In the genomic region with DNA sequence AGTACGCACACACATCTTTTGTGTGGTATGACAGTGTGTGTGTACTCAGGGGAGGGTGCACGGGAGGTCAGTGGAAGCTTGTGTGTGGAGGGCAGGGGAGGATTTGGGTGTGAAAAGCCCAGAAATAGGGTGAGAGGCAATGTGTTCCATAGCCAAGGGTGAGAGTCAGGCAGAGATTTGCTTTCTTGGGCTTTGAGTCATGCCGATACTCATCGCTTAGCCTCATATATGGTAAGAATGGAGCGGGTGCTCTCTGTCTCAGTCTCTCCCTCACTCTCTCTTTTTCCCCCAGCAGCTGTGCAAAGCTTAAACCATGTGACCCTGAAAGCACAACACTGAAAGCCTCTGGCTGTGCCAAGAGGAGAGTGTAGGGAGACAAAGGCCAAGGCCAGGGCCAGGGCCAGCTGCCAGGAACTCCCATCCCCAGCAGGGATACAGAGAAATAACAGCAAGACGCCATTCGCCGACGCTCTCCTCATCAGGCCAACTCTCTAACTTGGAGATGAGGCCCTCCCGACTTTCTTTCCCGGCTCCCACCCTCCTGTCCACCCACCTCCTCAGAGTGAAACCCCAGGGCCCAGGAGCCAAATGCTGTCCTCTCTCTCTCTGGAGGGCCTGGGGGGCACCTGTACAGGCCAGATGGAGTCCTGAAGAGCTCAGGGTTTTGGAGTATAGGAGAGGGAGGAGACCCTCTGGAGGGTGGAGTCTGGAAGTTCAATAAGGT, we compare ENCODE assay signal across 12 cellular contexts. TPM values are rescaled to one million over a fixed set of nuclear protein-coding genes. Genes with fewer than 3 reads are reported as not detected.
DNase-seq lines count a peak whose midpoint lies in the region; ATAC-seq and TF ChIP-seq lines count a peak whose summit lies in the region.
"Had no signal": no experiment of that assay in that cellular context is flagged by ENCODE, and none has a peak within 500 bp of the region (broad histone marks: within the 10 kb centered on the region; RNA-seq: fewer than 3 reads in every experiment).

No MANE protein-coding gene starts in this region.

- H3K27ac ChIP-seq in neural progenitor cell = no peak overlapping the region
- H3K27ac ChIP-seq: BLaER1, GM23248, VCaP had no signal

- ATAC-seq in HG02981 (IDR thresholded peaks at IDR 0.05; ENCODE audit: unreplicated experiment) = no peak

- no peaks in the 10 kb centered on the region for H3K36me3 Mint-ChIP-seq in neural progenitor cell
- H3K36me3 Mint-ChIP-seq: activated naive CD8-positive, alpha-beta T cell had no signal

- in situ Hi-C loops in GM13976 (cut with MboI; ENCODE audit: low sequenced_read_pairs, unreplicated experiment) = no loop called here

- H3K4me2 ChIP-seq in neural progenitor cell = no peak overlapping the region
- H3K4me2 ChIP-seq: BLaER1 had no signal

- H3K27ac Mint-ChIP-seq in neural progenitor cell = no peak overlapping the region
- H3K27ac Mint-ChIP-seq: activated naive CD8-positive, alpha-beta T cell had no signal

- TF ChIP-seq CTCF in fibroblast of the aortic adventitia (IDR thresholded peaks at IDR 0.05; ENCODE audit: insufficient read depth, low read length) (no peak), GM13976 (IDR thresholded peaks at IDR 0.05; ENCODE audit: borderline replicate concordance, control extremely low read depth, extremely low read depth, insufficient read depth, missing control alignments) (no peak), neural progenitor cell (IDR thresholded peaks at IDR 0.05) (no peak)

- DNase-seq in Ammon's horn (ENCODE audit: low spot score) = peak; percentile 95
- DNase-seq in NCI-H774 (lab: John Stamatoyannopoulos, UW) = peak; percentile 87
- DNase-seq in fibroblast of the aortic adventitia (ENCODE audit: low read depth) = peak; percentile 26
- DNase-seq in nucleus accumbens (lab: John Stamatoyannopoulos, UW) = peak in 55 of 56 donors; percentile 33 to 95 (median 85)
- no peak for DNase-seq in GM13976 (ENCODE audit: low spot score)
- no peak for DNase-seq in neural progenitor cell (ENCODE audit: low spot score)
- no peak for DNase-seq in NCI-H2227 (lab: John Stamatoyannopoulos, UW; ENCODE audit: unreplicated experiment)
- DNase-seq: GM23248 had no signal

- no peaks in the 10 kb centered on the region for H3F3A ChIP-seq in neural progenitor cell (ENCODE audit: low read depth)

- H3K4me3 Mint-ChIP-seq in neural progenitor cell = no peak overlapping the region
- H3K4me3 Mint-ChIP-seq: activated naive CD8-positive, alpha-beta T cell had no signal

- H3K9ac ChIP-seq in neural progenitor cell = no peak overlapping the region
- H3K9ac ChIP-seq: BLaER1, GM23248 had no signal

- no peak overlapping the region for H2AFZ ChIP-seq in neural progenitor cell (replicated peaks)
- H2AFZ ChIP-seq: GM23248 had no signal

- no peaks in the 10 kb centered on the region for H3K4me1 ChIP-seq in neural progenitor cell

- no peaks in the 10 kb centered on the region for H3K36me3 ChIP-seq in neural progenitor cell
- H3K36me3 ChIP-seq: BLaER1 had no signal

- H3K9me3 ChIP-seq in neural progenitor cell (ENCODE audit: low read depth) = no peaks in the 10 kb centered on the region

- H3K27me3 ChIP-seq in neural progenitor cell = no peaks in the 10 kb centered on the region
- H3K27me3 ChIP-seq: BLaER1 had no signal

- H3K9me3 Mint-ChIP-seq in neural progenitor cell = no peaks in the 10 kb centered on the region

- no peaks in the 10 kb centered on the region for H3K27me3 Mint-ChIP-seq in neural progenitor cell (ENCODE audit: insufficient read depth, low read depth)

- H3K4me1 Mint-ChIP-seq in neural progenitor cell = no peaks in the 10 kb centered on the region

- no peaks in the 10 kb centered on the region for H4K20me1 ChIP-seq in neural progenitor cell (ENCODE audit: low read depth)
- H4K20me1 ChIP-seq: BLaER1 had no signal

- no peaks in the 10 kb centered on the region for H3K79me2 ChIP-seq in neural progenitor cell (ENCODE audit: low read depth)

- no peak overlapping the region for H3K4me3 ChIP-seq in fibroblast of the aortic adventitia (ENCODE audit: low read depth, low read length)
- no peak overlapping the region for H3K4me3 ChIP-seq in neural progenitor cell
- H3K4me3 ChIP-seq: BLaER1, GM23248 had no signal

RNA-seq across cellular contexts. Expression of gene MICAL3, which starts 20.3 kb away (rescaled TPM):
- total RNA-seq in fibroblast of the aortic adventitia (ENCODE audit: low replicate concordance) (18.8 and 20.5 TPM in 2 replicates), neural progenitor cell (ENCODE audit: low replicate concordance) (32.7 and 33.6 TPM in 2 replicates)

RNA-seq across cellular contexts. Expression of gene PEX26, which starts 33.1 kb away (rescaled TPM):
- total RNA-seq in fibroblast of the aortic adventitia (ENCODE audit: low replicate concordance) (26.1 and 41.7 TPM in 2 replicates), neural progenitor cell (ENCODE audit: low replicate concordance) (22.9 and 36.6 TPM in 2 replicates)

Comparison
In these comparisons a context has a peak if more than half of its experiments do, and no peak if none do; other contexts are left out.
1. DNase-seq: peak in Ammon's horn (single experiment), NCI-H774 (single experiment), fibroblast of the aortic adventitia (single experiment) and nucleus accumbens (55 of 56); none in GM13976 (single experiment), neural progenitor cell (single experiment) and NCI-H2227 (single experiment).